1 cellular context compared by ENCODE assay signal in the genomic region with DNA sequence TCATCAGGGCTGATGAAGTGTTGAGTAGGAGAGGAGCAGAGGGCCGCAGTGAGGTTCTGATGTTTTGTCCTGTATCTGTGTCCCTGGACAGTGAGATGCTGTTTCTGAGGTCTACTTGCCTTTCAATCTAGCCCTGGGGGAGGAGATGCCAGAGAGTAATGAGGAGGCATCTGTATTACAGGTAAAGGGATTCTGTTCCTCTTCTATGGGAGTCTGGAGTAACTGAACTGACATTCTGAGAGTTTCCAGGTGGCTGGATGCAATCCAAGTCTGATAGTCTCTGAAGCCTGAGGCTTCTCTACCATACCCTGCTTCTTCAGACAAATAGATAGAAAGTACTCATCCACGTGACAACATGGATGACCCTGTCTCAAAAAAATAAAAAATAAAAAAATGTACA.
A peak's percentile ranks its signal among the peaks of the same experiment; 100 is the strongest.
TF ChIP-seq lines count a peak whose summit lies in the region.

No MANE protein-coding gene starts in this region.

TF ChIP-seq in SK-N-SH, 30 proteins besides CTCF, POLR2A, EP300 and RAD21 (continued from another document):
- TF ChIP-seq GATA2 (CRISPR knock-in tag; IDR thresholded peaks at IDR 0.05) (peak; percentile 77), FOSL2 (IDR thresholded peaks at IDR 0.05; ENCODE audit: borderline replicate concordance, low read depth) (no peak), GABPA (IDR thresholded peaks at IDR 0.05; ENCODE audit: low read depth) (no peak), JUND (IDR thresholded peaks at IDR 0.05) (no peak), YY1 (IDR thresholded peaks at IDR 0.05; ENCODE audit: low read depth) (no peak), FOXJ3 (CRISPR knock-in tag; IDR thresholded peaks at IDR 0.05) (peak; percentile 70; the same call in 1 of the 2 replicates), NFIC (IDR thresholded peaks at IDR 0.05; ENCODE audit: borderline replicate concordance) (peak; percentile 40; the same call in 1 of the 2 replicates), ELF1 (IDR thresholded peaks at IDR 0.05) (no peak), CHD2 (IDR thresholded peaks at IDR 0.05; ENCODE audit: low read length, partially characterized antibody) (peak; percentile 86), RXRA (IDR thresholded peaks at IDR 0.05; ENCODE audit: borderline replicate concordance, low read depth) (no peak), SMC3 (IDR thresholded peaks at IDR 0.05; ENCODE audit: low read depth, low read length) (no peak), RFX5 (IDR thresholded peaks at IDR 0.05; ENCODE audit: low read length) (no peak), FOXM1 (IDR thresholded peaks at IDR 0.05; ENCODE audit: low read depth) (no peak), SIN3A (IDR thresholded peaks at IDR 0.05; ENCODE audit: borderline replicate concordance, low read depth, low read length) (no peak)
- TF ChIP-seq, protein P1, sequence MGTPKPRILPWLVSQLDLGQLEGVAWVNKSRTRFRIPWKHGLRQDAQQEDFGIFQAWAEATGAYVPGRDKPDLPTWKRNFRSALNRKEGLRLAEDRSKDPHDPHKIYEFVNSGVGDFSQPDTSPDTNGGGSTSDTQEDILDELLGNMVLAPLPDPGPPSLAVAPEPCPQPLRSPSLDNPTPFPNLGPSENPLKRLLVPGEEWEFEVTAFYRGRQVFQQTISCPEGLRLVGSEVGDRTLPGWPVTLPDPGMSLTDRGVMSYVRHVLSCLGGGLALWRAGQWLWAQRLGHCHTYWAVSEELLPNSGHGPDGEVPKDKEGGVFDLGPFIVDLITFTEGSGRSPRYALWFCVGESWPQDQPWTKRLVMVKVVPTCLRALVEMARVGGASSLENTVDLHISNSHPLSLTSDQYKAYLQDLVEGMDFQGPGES (IDR thresholded peaks at IDR 0.05; ENCODE audit: low read depth, low read length), result no peak
- TF ChIP-seq, protein P2, sequence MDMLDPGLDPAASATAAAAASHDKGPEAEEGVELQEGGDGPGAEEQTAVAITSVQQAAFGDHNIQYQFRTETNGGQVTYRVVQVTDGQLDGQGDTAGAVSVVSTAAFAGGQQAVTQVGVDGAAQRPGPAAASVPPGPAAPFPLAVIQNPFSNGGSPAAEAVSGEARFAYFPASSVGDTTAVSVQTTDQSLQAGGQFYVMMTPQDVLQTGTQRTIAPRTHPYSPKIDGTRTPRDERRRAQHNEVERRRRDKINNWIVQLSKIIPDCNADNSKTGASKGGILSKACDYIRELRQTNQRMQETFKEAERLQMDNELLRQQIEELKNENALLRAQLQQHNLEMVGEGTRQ (IDR thresholded peaks at IDR 0.05; ENCODE audit: borderline replicate concordance, low read depth, low read length), result no peak
- TF ChIP-seq, protein P3, sequence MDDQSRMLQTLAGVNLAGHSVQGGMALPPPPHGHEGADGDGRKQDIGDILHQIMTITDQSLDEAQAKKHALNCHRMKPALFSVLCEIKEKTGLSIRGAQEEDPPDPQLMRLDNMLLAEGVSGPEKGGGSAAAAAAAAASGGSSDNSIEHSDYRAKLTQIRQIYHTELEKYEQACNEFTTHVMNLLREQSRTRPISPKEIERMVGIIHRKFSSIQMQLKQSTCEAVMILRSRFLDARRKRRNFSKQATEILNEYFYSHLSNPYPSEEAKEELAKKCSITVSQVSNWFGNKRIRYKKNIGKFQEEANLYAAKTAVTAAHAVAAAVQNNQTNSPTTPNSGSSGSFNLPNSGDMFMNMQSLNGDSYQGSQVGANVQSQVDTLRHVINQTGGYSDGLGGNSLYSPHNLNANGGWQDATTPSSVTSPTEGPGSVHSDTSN (IDR thresholded peaks at IDR 0.05), result peak; percentile 56
- TF ChIP-seq, protein P4, sequence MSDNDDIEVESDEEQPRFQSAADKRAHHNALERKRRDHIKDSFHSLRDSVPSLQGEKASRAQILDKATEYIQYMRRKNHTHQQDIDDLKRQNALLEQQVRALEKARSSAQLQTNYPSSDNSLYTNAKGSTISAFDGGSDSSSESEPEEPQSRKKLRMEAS (IDR thresholded peaks at IDR 0.05; ENCODE audit: low read depth), result no peak
- TF ChIP-seq, protein P5, sequence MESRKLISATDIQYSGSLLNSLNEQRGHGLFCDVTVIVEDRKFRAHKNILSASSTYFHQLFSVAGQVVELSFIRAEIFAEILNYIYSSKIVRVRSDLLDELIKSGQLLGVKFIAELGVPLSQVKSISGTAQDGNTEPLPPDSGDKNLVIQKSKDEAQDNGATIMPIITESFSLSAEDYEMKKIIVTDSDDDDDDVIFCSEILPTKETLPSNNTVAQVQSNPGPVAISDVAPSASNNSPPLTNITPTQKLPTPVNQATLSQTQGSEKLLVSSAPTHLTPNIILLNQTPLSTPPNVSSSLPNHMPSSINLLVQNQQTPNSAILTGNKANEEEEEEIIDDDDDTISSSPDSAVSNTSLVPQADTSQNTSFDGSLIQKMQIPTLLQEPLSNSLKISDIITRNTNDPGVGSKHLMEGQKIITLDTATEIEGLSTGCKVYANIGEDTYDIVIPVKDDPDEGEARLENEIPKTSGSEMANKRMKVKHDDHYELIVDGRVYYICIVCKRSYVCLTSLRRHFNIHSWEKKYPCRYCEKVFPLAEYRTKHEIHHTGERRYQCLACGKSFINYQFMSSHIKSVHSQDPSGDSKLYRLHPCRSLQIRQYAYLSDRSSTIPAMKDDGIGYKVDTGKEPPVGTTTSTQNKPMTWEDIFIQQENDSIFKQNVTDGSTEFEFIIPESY (IDR thresholded peaks at IDR 0.05; ENCODE audit: borderline replicate concordance, low read depth), result no peak
- TF ChIP-seq, protein P6, sequence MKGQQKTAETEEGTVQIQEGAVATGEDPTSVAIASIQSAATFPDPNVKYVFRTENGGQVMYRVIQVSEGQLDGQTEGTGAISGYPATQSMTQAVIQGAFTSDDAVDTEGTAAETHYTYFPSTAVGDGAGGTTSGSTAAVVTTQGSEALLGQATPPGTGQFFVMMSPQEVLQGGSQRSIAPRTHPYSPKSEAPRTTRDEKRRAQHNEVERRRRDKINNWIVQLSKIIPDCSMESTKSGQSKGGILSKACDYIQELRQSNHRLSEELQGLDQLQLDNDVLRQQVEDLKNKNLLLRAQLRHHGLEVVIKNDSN (IDR thresholded peaks at IDR 0.05; ENCODE audit: borderline replicate concordance, low read depth), result no peak
